2 cellular contexts compared by ENCODE assay signal in genomic region chr11:66720223-66720898, GRCh38.
TF ChIP-seq lines count a peak whose summit lies in the region.

No MANE protein-coding gene starts in this region.

TF ChIP-seq in Ishikawa, 13 proteins besides CTCF, POLR2A, EP300 and RAD21 (continued from another document):
- TF ChIP-seq REST (IDR thresholded peaks at IDR 0.05; ENCODE audit: low read depth) (no peak), FOXM1 (IDR thresholded peaks at IDR 0.05; ENCODE audit: borderline replicate concordance, low read depth) (no peak), USF1 (IDR thresholded peaks at IDR 0.05) (peak; percentile 71), CEBPB (IDR thresholded peaks at IDR 0.05) (no peak), TCF12 (IDR thresholded peaks at IDR 0.05; ENCODE audit: low read depth) (peak; percentile 58), NFIC (IDR thresholded peaks at IDR 0.05) (no peak), TEAD4 (IDR thresholded peaks at IDR 0.05) (0 out of 2 replicates have a peak, but pooled peaks have one; percentile 16), MAX (IDR thresholded peaks at IDR 0.05) (peak; percentile 71)
TF ChIP-seq in Ishikawa: peak in this region for 8.

TF ChIP-seq in H1, 55 proteins besides CTCF, POLR2A, EP300 and RAD21 (continued from another document):
- TF ChIP-seq EGR1 (IDR thresholded peaks at IDR 0.05; ENCODE audit: borderline replicate concordance, low read depth, low read length) (peak; percentile 85), SIN3A (conservative IDR thresholded peaks at IDR 0.05 in 1 of 2, IDR thresholded peaks at IDR 0.05 in 1 of 2; ENCODE audit: low read depth in 1 of 2, low read length in 2 of 2) (peak; percentile 73 to 80; a peak in 2 of 4 replicates), RBBP5 (IDR thresholded peaks at IDR 0.05; ENCODE audit: borderline replicate concordance, low read depth, low read length) (0 out of 2 replicates have a peak, but pooled peaks have one; percentile 48), GABPA (IDR thresholded peaks at IDR 0.05; ENCODE audit: borderline replicate concordance, insufficient read depth, low read length) (no peak)
